ENCODE assay signal across 8 cellular contexts in genomic region chr9:114397848-114398605, GRCh38. TPM values are rescaled to one million over a fixed set of nuclear protein-coding genes. Genes with fewer than 3 reads are reported as not detected.
DNase-seq lines count a peak whose midpoint lies in the region; ATAC-seq and TF ChIP-seq lines count a peak whose summit lies in the region.

No MANE protein-coding gene starts in this region.

- no peak overlapping the region for H4K8ac ChIP-seq in mesendoderm (ENCODE audit: low read depth, low read length)

- H2BK15ac ChIP-seq in mesendoderm (replicated peaks; ENCODE audit: low read depth): no peak overlapping the region

- no peaks in the 10 kb centered on the region for H3K27me3 Mint-ChIP-seq in CD4-positive, alpha-beta T cell

- peak overlapping the region; percentile 90 for H3K4me2 ChIP-seq in mesendoderm (ENCODE audit: low read length)

- no peak overlapping the region for H3K18ac ChIP-seq in mesendoderm (ENCODE audit: low read length)

- peaks cover 45% of the 10 kb centered on the region for H3K4me1 Mint-ChIP-seq in CD4-positive, alpha-beta T cell (ENCODE audit: low read depth)

- H3K9me3 Mint-ChIP-seq in CD4-positive, alpha-beta T cell: no peaks in the 10 kb centered on the region

- no peak overlapping the region for H2BK120ac ChIP-seq in mesendoderm (ENCODE audit: low read depth, low read length)

- POLR2A ChIA-PET in CD4-positive, alpha-beta T cell (lab: Charles Lee): interaction anchor here (0.5 to 6.9 kb wide), 9 partner anchors 13 to 529 kb away, joined by 3 to 135 read pairs (median 4); partner anchors contain the start of genes AKNA and ATP6V1G1

- peak; percentile 90 to 97 (median 94) for DNase-seq in CD4-positive, alpha-beta T cell
- peak; percentile 62 for DNase-seq in NK-92 (lab: John Stamatoyannopoulos, UW; ENCODE audit: unreplicated experiment)
- DNase-seq in activated CD8-positive, alpha-beta memory T cell treated with anti-CD3 and anti-CD28 coated beads for 4 hours (ENCODE audit: low read depth in 2 of 2): peak; percentile 88 to 93
- peak; percentile 90 to 93 (median 90) for DNase-seq in effector memory CD4-positive, alpha-beta T cell
- peak; percentile 98 for DNase-seq in mesendoderm
- peak; percentile 92 for DNase-seq in stimulated activated CD8-positive, alpha-beta memory T cell treated with anti-CD3 and anti-CD28 coated beads, Interleukin-12 subunit alpha, Interleukin-12 subunit beta, amount 100 ng/mL, for 4 hours (ENCODE audit: low read depth)

- H3K56ac ChIP-seq in mesendoderm (ENCODE audit: low read length): peak overlapping the region; percentile 74

- TF ChIP-seq CTCF in CD4-positive, alpha-beta T cell (IDR thresholded peaks at IDR 0.05): no peak

- peak overlapping the region; percentile 98 for H3K27ac Mint-ChIP-seq in CD4-positive, alpha-beta T cell

- no peak overlapping the region for H4K5ac ChIP-seq in mesendoderm (ENCODE audit: low read length)

- H3K27me3 ChIP-seq in CD4-positive, alpha-beta T cell (ENCODE audit: control insufficient read depth, insufficient read depth, low read length): no peaks in the 10 kb centered on the region
- no peaks in the 10 kb centered on the region for H3K27me3 ChIP-seq in effector memory CD4-positive, alpha-beta T cell (replicated peaks; ENCODE audit: control insufficient read depth, insufficient read depth, low read length, poor library complexity, severe bottlenecking)
- H3K27me3 ChIP-seq in mesendoderm (ENCODE audit: insufficient read depth, low read length, poor library complexity): no peaks in the 10 kb centered on the region

- no peaks in the 10 kb centered on the region for H3K79me1 ChIP-seq in mesendoderm (ENCODE audit: low read length)

- H3K79me2 ChIP-seq in mesendoderm (ENCODE audit: control insufficient read depth, insufficient read depth, low read length): no peaks in the 10 kb centered on the region

- CTCF ChIA-PET in CD4-positive, alpha-beta T cell (lab: Charles Lee): interaction anchor here (0.7 to 6.5 kb wide), 6 partner anchors 12 to 255 kb away, joined by 3 to 56 read pairs (median 4); partner anchors contain the start of gene AKNA

- no peak overlapping the region for H2AK5ac ChIP-seq in mesendoderm (ENCODE audit: low read length)

- H2BK5ac ChIP-seq in mesendoderm (ENCODE audit: low read length): no peak overlapping the region

- H3K4me3 ChIP-seq in effector memory CD4-positive, alpha-beta T cell (ENCODE audit: insufficient read depth, low read depth, low read length, poor library complexity, severe bottlenecking): peak overlapping the region; percentile 95
- H3K4me3 ChIP-seq in mesendoderm (ENCODE audit: low read length): peak overlapping the region; percentile 42

- H3K9ac ChIP-seq in mesendoderm (ENCODE audit: low read length): peak overlapping the region; percentile 52

- H3K9me3 ChIP-seq in CD4-positive, alpha-beta T cell (ENCODE audit: control insufficient read depth, low read length): no peaks in the 10 kb centered on the region
- no peaks in the 10 kb centered on the region for H3K9me3 ChIP-seq in effector memory CD4-positive, alpha-beta T cell (ENCODE audit: control insufficient read depth, low read length)

- peak overlapping the region; percentile 94 for H3K27ac ChIP-seq in CD4-positive, alpha-beta T cell (ENCODE audit: low read depth, low read length)
- peak overlapping the region; percentile 99 for H3K27ac ChIP-seq in effector memory CD4-positive, alpha-beta T cell (ENCODE audit: insufficient read depth, low read length, poor library complexity, severe bottlenecking)
- H3K27ac ChIP-seq in mesendoderm (ENCODE audit: low read depth, low read length): no peak overlapping the region

- no peaks in the 10 kb centered on the region for H3K36me3 ChIP-seq in effector memory CD4-positive, alpha-beta T cell (ENCODE audit: control insufficient read depth, insufficient read depth, low read length)
- no peaks in the 10 kb centered on the region for H3K36me3 ChIP-seq in mesendoderm (ENCODE audit: control insufficient read depth, insufficient read depth, low read length)

- intact Hi-C loops in CD4-positive, alpha-beta T cell (cut with DNase I, micrococcal nuclease): loop anchor here (1.0 to 10.0 kb wide), 8 partner anchors 10 to 1123 kb away; partner anchors contain the start of genes CDC26 (in 1 of the 2), PRPF4 (in 1 of the 2) and WHRN (in 1 of the 2)

- peaks cover 20% of the 10 kb centered on the region for H3K36me3 Mint-ChIP-seq in CD4-positive, alpha-beta T cell (ENCODE audit: low read depth)

- ATAC-seq in CD4-positive, alpha-beta T cell (ENCODE audit: poor library complexity): peak; percentile 84
- ATAC-seq in GM19452 (IDR thresholded peaks at IDR 0.05; ENCODE audit: unreplicated experiment) (peak; percentile 79), HG03571 (IDR thresholded peaks at IDR 0.05; ENCODE audit: unreplicated experiment) (peak; percentile 80)

- peaks cover 29% of the 10 kb centered on the region for H3K4me1 ChIP-seq in effector memory CD4-positive, alpha-beta T cell (ENCODE audit: control insufficient read depth, insufficient read depth, low read length, poor library complexity, severe bottlenecking)
- H3K4me1 ChIP-seq in mesendoderm (ENCODE audit: control insufficient read depth, low read depth, low read length): no peaks in the 10 kb centered on the region

- H3K23ac ChIP-seq in mesendoderm (ENCODE audit: low read length): no peak overlapping the region

- WGBS in mesendoderm (ENCODE audit: extremely low coverage, insufficient coverage, low lambda C conversion rate): no CpG with 5 or more reads among the region's 66 CpGs

- H3K4ac ChIP-seq in mesendoderm (ENCODE audit: low read depth, low read length): no peak overlapping the region

- peak overlapping the region; percentile 97 for H3K4me3 Mint-ChIP-seq in CD4-positive, alpha-beta T cell

RNA-seq across cellular contexts. Expression of gene AKNA, which starts 10.2 kb away (rescaled TPM):
- 100 to 1,000 TPM; 247 to 258 TPM for total RNA-seq in CD4-positive, alpha-beta T cell
- polyA plus RNA-seq in mesendoderm (2013, experiment 1 of 2): 9.6 TPM
- polyA plus RNA-seq in mesendoderm (2013, experiment 2 of 2): 10.0 TPM
